In genomic region chrX:96112689-96113088, GRCh38 we compare ENCODE assay signal across 1 cellular context.
TF ChIP-seq lines count a peak whose summit lies in the region.

No MANE protein-coding gene starts in this region.

TF ChIP-seq in SK-N-SH, 30 proteins besides CTCF, POLR2A, EP300 and RAD21 (continued from another document):
- TF ChIP-seq IRF3 (IDR thresholded peaks at IDR 0.05; ENCODE audit: low read depth, low read length), result no peak
- no peak for TF ChIP-seq NFIC (IDR thresholded peaks at IDR 0.05; ENCODE audit: borderline replicate concordance)
- no peak for TF ChIP-seq USF2 (IDR thresholded peaks at IDR 0.05; ENCODE audit: borderline replicate concordance, low read depth, low read length)
- TF ChIP-seq, protein P1, sequence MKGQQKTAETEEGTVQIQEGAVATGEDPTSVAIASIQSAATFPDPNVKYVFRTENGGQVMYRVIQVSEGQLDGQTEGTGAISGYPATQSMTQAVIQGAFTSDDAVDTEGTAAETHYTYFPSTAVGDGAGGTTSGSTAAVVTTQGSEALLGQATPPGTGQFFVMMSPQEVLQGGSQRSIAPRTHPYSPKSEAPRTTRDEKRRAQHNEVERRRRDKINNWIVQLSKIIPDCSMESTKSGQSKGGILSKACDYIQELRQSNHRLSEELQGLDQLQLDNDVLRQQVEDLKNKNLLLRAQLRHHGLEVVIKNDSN (IDR thresholded peaks at IDR 0.05; ENCODE audit: borderline replicate concordance, low read depth), result no peak
- no peak for TF ChIP-seq YY1 (IDR thresholded peaks at IDR 0.05; ENCODE audit: low read depth)
- TF ChIP-seq FOXJ3 (CRISPR knock-in tag; IDR thresholded peaks at IDR 0.05), result no peak
- TF ChIP-seq EZH2phosphoT487 (IDR thresholded peaks at IDR 0.05; ENCODE audit: borderline replicate concordance, low read depth), result no peak
- no peak for TF ChIP-seq JUND (IDR thresholded peaks at IDR 0.05)
- TF ChIP-seq POLR2AphosphoS5 (IDR thresholded peaks at IDR 0.05; ENCODE audit: low read depth, low read length), result no peak
- no peak for TF ChIP-seq NRF1 (IDR thresholded peaks at IDR 0.05; ENCODE audit: low read depth, low read length)
- TF ChIP-seq RCOR1 (IDR thresholded peaks at IDR 0.05; ENCODE audit: low read length), result no peak
TF ChIP-seq in SK-N-SH: peak in this region for 0.
